Comparison of ENCODE assay signal across 8 cellular contexts in the genomic region with DNA sequence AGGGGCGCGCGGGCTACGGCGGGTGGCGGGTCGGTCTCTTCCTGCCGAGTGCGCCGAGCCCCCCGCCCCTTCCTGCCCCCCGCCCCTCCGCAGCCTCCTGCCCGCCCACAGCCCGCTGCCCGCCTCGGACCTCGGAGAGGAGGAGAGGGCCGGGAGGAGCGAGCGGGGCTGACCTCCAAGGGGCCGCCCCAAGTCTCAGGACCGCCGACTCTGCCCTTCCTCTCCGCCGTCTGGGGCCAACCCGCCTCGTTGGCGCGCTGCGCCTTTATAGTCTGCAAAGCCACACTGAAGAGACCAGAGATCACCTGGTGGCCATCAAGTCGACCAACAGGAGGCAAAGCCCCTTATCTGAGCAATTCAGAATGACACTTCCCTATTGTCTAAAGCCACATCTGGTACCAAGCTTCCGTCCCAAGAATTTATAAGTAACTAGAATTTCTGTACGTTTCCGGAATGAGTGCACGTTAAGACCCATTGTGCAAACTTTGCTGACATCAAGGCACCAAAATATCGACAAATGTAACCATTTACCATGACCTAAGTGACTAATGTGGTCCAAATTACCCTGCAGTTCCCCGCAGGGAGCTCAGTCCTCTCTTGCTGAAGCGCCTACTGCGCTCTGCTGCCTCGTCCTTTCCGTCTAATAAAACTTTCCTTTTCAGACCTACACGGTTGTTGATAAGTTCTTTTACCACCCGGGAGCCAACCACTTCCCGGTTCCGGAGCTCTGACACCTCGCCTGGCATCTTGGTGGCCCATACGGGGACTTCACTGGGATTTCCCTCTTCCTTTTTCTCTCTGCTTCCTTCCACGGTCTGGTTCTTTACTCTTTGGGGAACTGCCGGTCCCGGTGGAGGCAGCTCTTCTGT. TPM values are rescaled to one million over a fixed set of nuclear protein-coding genes. Genes with fewer than 3 reads are reported as not detected.
DNase-seq lines count a peak whose midpoint lies in the region; ATAC-seq, FAIRE-seq and TF ChIP-seq lines count a peak whose summit lies in the region.

A gene (minus strand): TSS at position 38 of the 869 bp plus-strand sequence. CDS start 55 bp downstream, outside the sequence.

- TF ChIP-seq CTCF in CD4-positive, alpha-beta T cell (IDR thresholded peaks at IDR 0.05): no peak
- TF ChIP-seq CTCF in astrocyte (IDR thresholded peaks at IDR 0.05; ENCODE audit: insufficient read depth, low read depth, low read length) (no peak), lung (IDR thresholded peaks at IDR 0.05; ENCODE audit: control extremely low read depth, extremely low read depth) (no peak)

- POLR2A ChIA-PET in CD4-positive, alpha-beta T cell (lab: Charles Lee): interaction anchor here (1.6 kb wide), 1 partner anchor 39 kb away, joined by 3 read pairs; a partner anchor contains a TSS

- H3K4me1 Mint-ChIP-seq in CD4-positive, alpha-beta T cell (ENCODE audit: low read depth): peaks cover 25% of the 10 kb centered on the region
- H3K4me1 Mint-ChIP-seq in astrocyte (ENCODE audit: low read depth, unreplicated experiment): peaks cover 6% of the 10 kb centered on the region

- no peaks in the 10 kb centered on the region for H3K9me3 ChIP-seq in CD4-positive, alpha-beta T cell (ENCODE audit: control insufficient read depth, low read length)
- peaks cover 11% of the 10 kb centered on the region for H3K9me3 ChIP-seq in astrocyte (ENCODE audit: insufficient read depth, low read depth, low read length)
- H3K9me3 ChIP-seq in lung (ENCODE audit: control insufficient read depth in 2 of 2, insufficient read depth in 1 of 2, low read length in 1 of 2): peaks cover 0 to under 1% of the 10 kb centered on the region in 2 donors

- H3K27ac ChIP-seq in CD4-positive, alpha-beta T cell (ENCODE audit: low read depth, low read length): no peak within 1 kb of the TSS
- H3K27ac ChIP-seq in astrocyte (ENCODE audit: low read depth, low read length) (no peak within 1 kb of the TSS), lung (ENCODE audit: low read depth in 1 of 2, low read length in 1 of 2) (no peak within 1 kb of the TSS), urinary bladder (ENCODE audit: low read depth) (no peak within 1 kb of the TSS)

- H3K36me3 Mint-ChIP-seq in CD4-positive, alpha-beta T cell (ENCODE audit: low read depth): no peaks in the 10 kb centered on the region
- H3K36me3 Mint-ChIP-seq in astrocyte (ENCODE audit: low read depth, unreplicated experiment): peaks cover 3% of the 10 kb centered on the region

- H2AFZ ChIP-seq in astrocyte (ENCODE audit: low read depth, low read length): peak within 1 kb of the TSS; percentile 78

- peaks cover 81% of the 10 kb centered on the region for H3K27me3 Mint-ChIP-seq in CD4-positive, alpha-beta T cell
- peaks cover 52% of the 10 kb centered on the region for H3K27me3 Mint-ChIP-seq in astrocyte (ENCODE audit: low read depth, unreplicated experiment)

- FAIRE-seq in astrocyte (lab: Jason Lieb, UNC): no peak

- WGBS in lung, 2 donors: 2 to 3% methylated on average over 37 to 50 of the region's 51 CpGs
- WGBS in urinary bladder: 4% methylated on average over 51 of the region's 51 CpGs

- H3K4me3 Mint-ChIP-seq in CD4-positive, alpha-beta T cell: peak within 1 kb of the TSS; percentile 88
- H3K4me3 Mint-ChIP-seq in astrocyte (ENCODE audit: unreplicated experiment): peak within 1 kb of the TSS; percentile 82

- no peak for DNase-seq in CD4-positive, alpha-beta T cell
- DNase-seq in NCI-H146 (lab: John Stamatoyannopoulos, UW) (peak; percentile 83), astrocyte (ENCODE audit: low read depth) (no peak), lung (ENCODE audit: low spot score) (no peak), NCI-H2107 treated with DMSO at 0.1 percent for 48 hours (lab: John Stamatoyannopoulos, UW; ENCODE audit: unreplicated experiment) (no peak), sciatic nerve (ENCODE audit: low spot score) (no peak)

- H3K27ac Mint-ChIP-seq in CD4-positive, alpha-beta T cell: no peak within 1 kb of the TSS
- peak within 1 kb of the TSS; percentile 10 for H3K27ac Mint-ChIP-seq in astrocyte (ENCODE audit: unreplicated experiment)

- ATAC-seq in CD4-positive, alpha-beta T cell (ENCODE audit: poor library complexity): peak; percentile 11
- ATAC-seq in GM19397 (IDR thresholded peaks at IDR 0.05; ENCODE audit: unreplicated experiment) (peak; percentile 55), lung (ENCODE audit: insufficient read depth, low FRiP score) (peak; percentile 30), sciatic nerve (no peak)

- H4K20me1 ChIP-seq in astrocyte (ENCODE audit: insufficient read depth, low read length): no peaks in the 10 kb centered on the region

- H3K4me3 ChIP-seq in astrocyte (ENCODE audit: insufficient read depth, low read depth, low read length) (peak within 1 kb of the TSS; percentile 62), lung (peak within 1 kb of the TSS; percentile 2), urinary bladder (ENCODE audit: low read depth, low read length) (peak within 1 kb of the TSS; percentile 27)

- no peaks in the 10 kb centered on the region for H3K79me2 ChIP-seq in astrocyte (ENCODE audit: insufficient read depth, low read length)

- H3K4me2 ChIP-seq in astrocyte (ENCODE audit: low read length): peak within 1 kb of the TSS; percentile 94

- peaks cover 11% of the 10 kb centered on the region for H3K4me1 ChIP-seq in astrocyte (ENCODE audit: insufficient read depth, low read length)
- peaks cover 0 to 8% of the 10 kb centered on the region in 2 donors for H3K4me1 ChIP-seq in lung (ENCODE audit: control insufficient read depth in 2 of 2, insufficient read depth in 2 of 2, low read length in 2 of 2)
- no peaks in the 10 kb centered on the region for H3K4me1 ChIP-seq in urinary bladder (ENCODE audit: insufficient read depth)

- intact Hi-C loops in CD4-positive, alpha-beta T cell (cut with DNase I, micrococcal nuclease): loop anchor here in 1 of 2 experiments (10.0 kb wide), 1 partner anchor 1184 kb away; no protein-coding TSS in a partner anchor
- intact Hi-C loops in sciatic nerve (cut with DNase I): no loop called here

- no peaks in the 10 kb centered on the region for H3K9me3 Mint-ChIP-seq in CD4-positive, alpha-beta T cell
- peaks cover 20% of the 10 kb centered on the region for H3K9me3 Mint-ChIP-seq in astrocyte (ENCODE audit: unreplicated experiment)

- CTCF ChIA-PET in CD4-positive, alpha-beta T cell (lab: Charles Lee): no interaction called here

- peak within 1 kb of the TSS; percentile 46 for H3K9ac ChIP-seq in astrocyte (ENCODE audit: low read length)

- H3K27me3 ChIP-seq in CD4-positive, alpha-beta T cell (ENCODE audit: control insufficient read depth, insufficient read depth, low read length): peaks cover 63% of the 10 kb centered on the region
- H3K27me3 ChIP-seq in astrocyte (ENCODE audit: insufficient read depth, low read length) (peaks cover 50% of the 10 kb centered on the region), lung (ENCODE audit: control insufficient read depth, insufficient read depth) (peaks cover 14% of the 10 kb centered on the region)

- H3K36me3 ChIP-seq in astrocyte (ENCODE audit: insufficient read depth, low read length): no peaks in the 10 kb centered on the region
- no peaks in the 10 kb centered on the region for H3K36me3 ChIP-seq in lung (ENCODE audit: control insufficient read depth in 2 of 2, insufficient read depth in 2 of 2, low read length in 2 of 2)
- H3K36me3 ChIP-seq in urinary bladder (ENCODE audit: insufficient read depth): no peaks in the 10 kb centered on the region

RNA-seq across cellular contexts. Expression of the gene that starts here (rescaled TPM):
- total RNA-seq in CD4-positive, alpha-beta T cell: not detected
- 10.6 and 10.9 TPM in 2 replicates for total RNA-seq in astrocyte
- total RNA-seq in lung: 10 to 100 TPM in 1 of 2 donors, 1 to 10 TPM in 1; 5.1 to 29.1 TPM
- polyA plus RNA-seq in lung: 1 to 10 TPM; 1.5 to 3.3 TPM
- total RNA-seq in urinary bladder: 46.9 TPM
- polyA plus RNA-seq in urinary bladder: 19.4 TPM
- 5.9 TPM for total RNA-seq in sciatic nerve

Comparison
In these comparisons a context has a peak if more than half of its experiments do, and no peak if none do; other contexts are left out.
1. Peak in ATAC-seq in CD4-positive, alpha-beta T cell; RNA of the gene not detected or under 1 TPM.
2. H3K4me3 ChIP-seq: peak in every context shown above with its lines; median percentile 62 in astrocyte; 27 in urinary bladder; 2 in lung.